In the genomic region with DNA sequence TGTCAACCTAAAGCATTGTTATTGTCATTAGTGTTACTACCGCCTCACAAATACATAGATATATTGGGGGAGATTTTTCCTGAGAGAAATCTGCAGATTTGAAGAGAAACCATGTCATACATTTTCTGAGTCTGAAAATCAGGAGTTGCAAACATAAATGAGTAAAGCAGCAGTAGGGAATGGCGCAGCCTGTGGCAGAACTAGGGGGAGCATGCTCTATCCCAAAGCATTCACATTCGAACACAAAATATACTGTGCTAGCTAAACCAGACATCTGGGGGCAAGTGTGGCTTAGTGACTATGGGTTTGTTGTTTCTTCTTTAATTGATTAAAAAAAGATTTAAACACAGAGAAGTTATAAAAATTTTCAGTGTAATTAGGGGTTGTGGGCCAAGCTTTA, we compare ENCODE assay signal across 1 cellular context.
TF ChIP-seq lines count a peak whose summit lies in the region.

No MANE protein-coding gene starts in this region.

TF ChIP-seq in GM23338, 12 proteins besides CTCF, POLR2A, EP300 and RAD21 (continued from another document):
- TF ChIP-seq EZH2phosphoT487 (IDR thresholded peaks at IDR 0.05; ENCODE audit: unreplicated experiment) (no peak), ZNF331 (CRISPR knock-in tag; IDR thresholded peaks at IDR 0.05; ENCODE audit: low read depth) (no peak)
